1 cellular context compared by ENCODE assay signal in the genomic region with DNA sequence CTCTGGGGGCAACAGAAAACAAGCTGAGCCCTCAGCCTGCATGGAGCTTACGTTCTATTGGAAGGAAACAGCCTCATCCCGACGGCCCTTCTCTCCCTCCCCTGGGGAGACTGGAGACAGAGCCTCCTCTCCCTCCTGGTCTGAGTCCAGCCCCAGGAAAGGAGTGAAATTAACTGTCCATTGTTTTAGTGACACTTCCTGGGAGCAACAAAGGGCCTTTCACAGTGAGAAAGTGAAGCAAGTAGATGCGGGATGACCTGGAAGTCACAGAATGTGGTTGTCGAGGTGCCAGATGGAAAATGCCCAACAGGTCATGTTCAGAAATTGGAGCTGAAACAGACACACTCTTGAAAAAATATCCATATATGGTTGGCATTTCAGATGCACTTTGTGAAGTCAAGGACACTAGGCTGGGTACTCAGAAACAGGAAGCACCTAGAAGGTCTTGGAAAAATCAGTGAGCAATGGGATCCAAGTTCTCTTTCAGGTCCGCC.
TF ChIP-seq lines count a peak whose summit lies in the region.

No MANE protein-coding gene starts in this region.

TF ChIP-seq in GM23338, 12 proteins besides CTCF, POLR2A, EP300 and RAD21 (continued from another document):
- TF ChIP-seq, protein P1, sequence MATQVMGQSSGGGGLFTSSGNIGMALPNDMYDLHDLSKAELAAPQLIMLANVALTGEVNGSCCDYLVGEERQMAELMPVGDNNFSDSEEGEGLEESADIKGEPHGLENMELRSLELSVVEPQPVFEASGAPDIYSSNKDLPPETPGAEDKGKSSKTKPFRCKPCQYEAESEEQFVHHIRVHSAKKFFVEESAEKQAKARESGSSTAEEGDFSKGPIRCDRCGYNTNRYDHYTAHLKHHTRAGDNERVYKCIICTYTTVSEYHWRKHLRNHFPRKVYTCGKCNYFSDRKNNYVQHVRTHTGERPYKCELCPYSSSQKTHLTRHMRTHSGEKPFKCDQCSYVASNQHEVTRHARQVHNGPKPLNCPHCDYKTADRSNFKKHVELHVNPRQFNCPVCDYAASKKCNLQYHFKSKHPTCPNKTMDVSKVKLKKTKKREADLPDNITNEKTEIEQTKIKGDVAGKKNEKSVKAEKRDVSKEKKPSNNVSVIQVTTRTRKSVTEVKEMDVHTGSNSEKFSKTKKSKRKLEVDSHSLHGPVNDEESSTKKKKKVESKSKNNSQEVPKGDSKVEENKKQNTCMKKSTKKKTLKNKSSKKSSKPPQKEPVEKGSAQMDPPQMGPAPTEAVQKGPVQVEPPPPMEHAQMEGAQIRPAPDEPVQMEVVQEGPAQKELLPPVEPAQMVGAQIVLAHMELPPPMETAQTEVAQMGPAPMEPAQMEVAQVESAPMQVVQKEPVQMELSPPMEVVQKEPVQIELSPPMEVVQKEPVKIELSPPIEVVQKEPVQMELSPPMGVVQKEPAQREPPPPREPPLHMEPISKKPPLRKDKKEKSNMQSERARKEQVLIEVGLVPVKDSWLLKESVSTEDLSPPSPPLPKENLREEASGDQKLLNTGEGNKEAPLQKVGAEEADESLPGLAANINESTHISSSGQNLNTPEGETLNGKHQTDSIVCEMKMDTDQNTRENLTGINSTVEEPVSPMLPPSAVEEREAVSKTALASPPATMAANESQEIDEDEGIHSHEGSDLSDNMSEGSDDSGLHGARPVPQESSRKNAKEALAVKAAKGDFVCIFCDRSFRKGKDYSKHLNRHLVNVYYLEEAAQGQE (IDR thresholded peaks at IDR 0.05; ENCODE audit: unreplicated experiment) = no peak
- TF ChIP-seq EZH2phosphoT487 (IDR thresholded peaks at IDR 0.05; ENCODE audit: unreplicated experiment) (no peak), ZNF331 (CRISPR knock-in tag; IDR thresholded peaks at IDR 0.05; ENCODE audit: low read depth) (no peak), NANOG (IDR thresholded peaks at IDR 0.05; ENCODE audit: borderline replicate concordance) (no peak), STAT1 (IDR thresholded peaks at IDR 0.05; ENCODE audit: unreplicated experiment) (no peak), CREB1 (CRISPR knock-in tag; IDR thresholded peaks at IDR 0.05; ENCODE audit: low read depth) (no peak), JUNB (IDR thresholded peaks at IDR 0.05; ENCODE audit: unreplicated experiment) (no peak), POLR2AphosphoS5 (IDR thresholded peaks at IDR 0.05; ENCODE audit: low read depth) (no peak), ZNF114 (CRISPR knock-in tag; IDR thresholded peaks at IDR 0.05) (no peak)
- TF ChIP-seq, protein P2, sequence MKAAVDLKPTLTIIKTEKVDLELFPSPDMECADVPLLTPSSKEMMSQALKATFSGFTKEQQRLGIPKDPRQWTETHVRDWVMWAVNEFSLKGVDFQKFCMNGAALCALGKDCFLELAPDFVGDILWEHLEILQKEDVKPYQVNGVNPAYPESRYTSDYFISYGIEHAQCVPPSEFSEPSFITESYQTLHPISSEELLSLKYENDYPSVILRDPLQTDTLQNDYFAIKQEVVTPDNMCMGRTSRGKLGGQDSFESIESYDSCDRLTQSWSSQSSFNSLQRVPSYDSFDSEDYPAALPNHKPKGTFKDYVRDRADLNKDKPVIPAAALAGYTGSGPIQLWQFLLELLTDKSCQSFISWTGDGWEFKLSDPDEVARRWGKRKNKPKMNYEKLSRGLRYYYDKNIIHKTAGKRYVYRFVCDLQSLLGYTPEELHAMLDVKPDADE (IDR thresholded peaks at IDR 0.05) = no peak
- TF ChIP-seq, protein P3, sequence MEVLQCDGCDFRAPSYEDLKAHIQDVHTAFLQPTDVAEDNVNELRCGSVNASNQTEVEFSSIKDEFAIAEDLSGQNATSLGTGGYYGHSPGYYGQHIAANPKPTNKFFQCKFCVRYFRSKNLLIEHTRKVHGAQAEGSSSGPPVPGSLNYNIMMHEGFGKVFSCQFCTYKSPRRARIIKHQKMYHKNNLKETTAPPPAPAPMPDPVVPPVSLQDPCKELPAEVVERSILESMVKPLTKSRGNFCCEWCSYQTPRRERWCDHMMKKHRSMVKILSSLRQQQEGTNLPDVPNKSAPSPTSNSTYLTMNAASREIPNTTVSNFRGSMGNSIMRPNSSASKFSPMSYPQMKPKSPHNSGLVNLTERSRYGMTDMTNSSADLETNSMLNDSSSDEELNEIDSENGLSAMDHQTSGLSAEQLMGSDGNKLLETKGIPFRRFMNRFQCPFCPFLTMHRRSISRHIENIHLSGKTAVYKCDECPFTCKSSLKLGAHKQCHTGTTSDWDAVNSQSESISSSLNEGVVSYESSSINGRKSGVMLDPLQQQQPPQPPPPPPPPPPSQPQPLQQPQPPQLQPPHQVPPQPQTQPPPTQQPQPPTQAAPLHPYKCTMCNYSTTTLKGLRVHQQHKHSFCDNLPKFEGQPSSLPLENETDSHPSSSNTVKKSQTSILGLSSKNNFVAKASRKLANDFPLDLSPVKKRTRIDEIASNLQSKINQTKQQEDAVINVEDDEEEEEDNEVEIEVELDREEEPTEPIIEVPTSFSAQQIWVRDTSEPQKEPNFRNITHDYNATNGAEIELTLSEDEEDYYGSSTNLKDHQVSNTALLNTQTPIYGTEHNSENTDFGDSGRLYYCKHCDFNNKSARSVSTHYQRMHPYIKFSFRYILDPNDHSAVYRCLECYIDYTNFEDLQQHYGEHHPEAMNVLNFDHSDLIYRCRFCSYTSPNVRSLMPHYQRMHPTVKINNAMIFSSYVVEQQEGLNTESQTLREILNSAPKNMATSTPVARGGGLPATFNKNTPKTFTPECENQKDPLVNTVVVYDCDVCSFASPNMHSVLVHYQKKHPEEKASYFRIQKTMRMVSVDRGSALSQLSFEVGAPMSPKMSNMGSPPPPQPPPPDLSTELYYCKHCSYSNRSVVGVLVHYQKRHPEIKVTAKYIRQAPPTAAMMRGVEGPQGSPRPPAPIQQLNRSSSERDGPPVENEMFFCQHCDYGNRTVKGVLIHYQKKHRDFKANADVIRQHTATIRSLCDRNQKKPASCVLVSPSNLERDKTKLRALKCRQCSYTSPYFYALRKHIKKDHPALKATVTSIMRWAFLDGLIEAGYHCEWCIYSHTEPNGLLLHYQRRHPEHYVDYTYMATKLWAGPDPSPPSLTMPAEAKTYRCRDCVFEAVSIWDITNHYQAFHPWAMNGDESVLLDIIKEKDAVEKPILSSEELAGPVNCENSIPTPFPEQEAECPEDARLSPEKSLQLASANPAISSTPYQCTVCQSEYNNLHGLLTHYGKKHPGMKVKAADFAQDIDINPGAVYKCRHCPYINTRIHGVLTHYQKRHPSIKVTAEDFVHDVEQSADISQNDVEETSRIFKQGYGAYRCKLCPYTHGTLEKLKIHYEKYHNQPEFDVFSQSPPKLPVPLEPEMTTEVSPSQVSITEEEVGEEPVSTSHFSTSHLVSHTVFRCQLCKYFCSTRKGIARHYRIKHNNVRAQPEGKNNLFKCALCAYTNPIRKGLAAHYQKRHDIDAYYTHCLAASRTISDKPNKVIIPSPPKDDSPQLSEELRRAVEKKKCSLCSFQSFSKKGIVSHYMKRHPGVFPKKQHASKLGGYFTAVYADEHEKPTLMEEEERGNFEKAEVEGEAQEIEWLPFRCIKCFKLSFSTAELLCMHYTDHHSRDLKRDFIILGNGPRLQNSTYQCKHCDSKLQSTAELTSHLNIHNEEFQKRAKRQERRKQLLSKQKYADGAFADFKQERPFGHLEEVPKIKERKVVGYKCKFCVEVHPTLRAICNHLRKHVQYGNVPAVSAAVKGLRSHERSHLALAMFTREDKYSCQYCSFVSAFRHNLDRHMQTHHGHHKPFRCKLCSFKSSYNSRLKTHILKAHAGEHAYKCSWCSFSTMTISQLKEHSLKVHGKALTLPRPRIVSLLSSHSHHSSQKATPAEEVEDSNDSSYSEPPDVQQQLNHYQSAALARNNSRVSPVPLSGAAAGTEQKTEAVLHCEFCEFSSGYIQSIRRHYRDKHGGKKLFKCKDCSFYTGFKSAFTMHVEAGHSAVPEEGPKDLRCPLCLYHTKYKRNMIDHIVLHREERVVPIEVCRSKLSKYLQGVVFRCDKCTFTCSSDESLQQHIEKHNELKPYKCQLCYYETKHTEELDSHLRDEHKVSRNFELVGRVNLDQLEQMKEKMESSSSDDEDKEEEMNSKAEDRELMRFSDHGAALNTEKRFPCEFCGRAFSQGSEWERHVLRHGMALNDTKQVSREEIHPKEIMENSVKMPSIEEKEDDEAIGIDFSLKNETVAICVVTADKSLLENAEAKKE (CRISPR knock-in tag; IDR thresholded peaks at IDR 0.05) = no peak
